ENCODE assay signal across 26 cellular contexts in the genomic region with DNA sequence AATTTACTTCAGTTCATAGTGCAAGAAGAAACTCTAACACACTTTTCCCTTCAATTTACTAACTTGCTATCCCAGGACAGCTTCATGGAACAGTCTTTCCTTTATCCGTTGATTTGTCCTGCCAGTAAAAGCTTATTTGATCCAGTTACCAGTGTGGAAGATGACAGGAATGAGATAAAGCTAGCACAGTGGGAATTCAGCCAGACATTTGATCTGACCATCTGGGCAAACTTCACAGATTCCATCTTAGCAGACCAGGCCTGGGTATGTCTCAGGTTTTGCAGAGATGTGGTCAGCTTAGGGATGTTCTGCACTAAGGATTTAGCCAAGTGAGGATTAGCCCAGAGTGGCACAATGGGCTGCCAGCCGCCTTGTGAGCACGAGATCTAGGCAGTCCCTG. TPM values are rescaled to one million over a fixed set of nuclear protein-coding genes. Genes with fewer than 3 reads are reported as not detected.
"Had no signal": no experiment of that assay in that cellular context is flagged by ENCODE, and none has a peak within 500 bp of the region (broad histone marks: within the 10 kb centered on the region; RNA-seq: fewer than 3 reads in every experiment).

No MANE protein-coding gene starts in this region.

- H3K9me3 ChIP-seq: Peyer's patch, SJSA1 had no signal

- DNase-seq: activated CD4-positive, alpha-beta memory T cell treated with anti-CD3 and anti-CD28 coated beads, Interleukin-2, amount 10 ng/mL, durations not matched to agents 7 days and 5 days; activated CD4-positive, alpha-beta T cell treated with anti-CD3 and anti-CD28 coated beads for 36 hours; activated CD4-positive, alpha-beta T cell treated with anti-CD3 and anti-CD28 coated beads, Interleukin-2, amount 50 U/mL, for 1 hour; activated gamma-delta T cell; activated naive CD4-positive, alpha-beta T cell treated with anti-CD3 and anti-CD28 coated beads for 36 hours; activated T-cell treated with anti-CD3 and anti-CD28 coated beads for 4 hours; activated T-cell treated with anti-CD3 and anti-CD28 coated beads, Interleukin-2, amount 50 U/mL, for 48 hours; amygdala; brain microvascular endothelial cell; NCI-H1092; NCI-H1417; NCI-H1930; NCI-H446; NCI-H526; Peyer's patch; SHP77; T-cell; T-helper 2 cell; T1000 had no signal

- H3K27ac Mint-ChIP-seq: activated CD4-positive, alpha-beta memory T cell treated with anti-CD3 and anti-CD28 coated beads, Interleukin-2, amount 10 ng/mL, durations not matched to agents 7 days and 5 days; activated CD4-positive, alpha-beta T cell treated with anti-CD3 and anti-CD28 coated beads for 36 hours; activated naive CD4-positive, alpha-beta T cell treated with anti-CD3 and anti-CD28 coated beads for 36 hours; activated naive CD8-positive, alpha-beta T cell; activated T-helper 17 cell treated with anti-CD3 and anti-CD28 coated beads, Interleukin-2, amount 50 U/mL, for 72 hours; T-cell had no signal

- H3K9ac ChIP-seq: KMS-11 had no signal

- H3K4me3 ChIP-seq: cardiac muscle cell, Peyer's patch, SJSA1 had no signal

- ATAC-seq: activated CD4-positive, alpha-beta T cell treated with anti-CD3 and anti-CD28 coated beads for 36 hours; activated T-helper 17 cell treated with anti-CD3 and anti-CD28 coated beads, Interleukin-2, amount 50 U/mL, for 72 hours; T-cell had no signal

- H3K36me3 Mint-ChIP-seq: activated naive CD8-positive, alpha-beta T cell; T-cell had no signal

- H3K36me3 ChIP-seq: brain microvascular endothelial cell, cardiac muscle cell, Peyer's patch, SJSA1 had no signal

- H3K9me3 Mint-ChIP-seq: activated CD4-positive, alpha-beta memory T cell treated with anti-CD3 and anti-CD28 coated beads, Interleukin-2, amount 10 ng/mL, durations not matched to agents 7 days and 5 days; activated naive CD4-positive, alpha-beta T cell treated with anti-CD3 and anti-CD28 coated beads for 36 hours; activated T-helper 17 cell treated with anti-CD3 and anti-CD28 coated beads, Interleukin-2, amount 50 U/mL, for 72 hours; T-cell had no signal

- H3K27ac ChIP-seq: brain microvascular endothelial cell, cardiac muscle cell, KMS-11, Peyer's patch, RWPE1, SJSA1 had no signal

- H3K27me3 ChIP-seq: brain microvascular endothelial cell, cardiac muscle cell, Peyer's patch had no signal

- H3K4me3 Mint-ChIP-seq: activated CD4-positive, alpha-beta memory T cell treated with anti-CD3 and anti-CD28 coated beads, Interleukin-2, amount 10 ng/mL, durations not matched to agents 7 days and 5 days; activated CD4-positive, alpha-beta T cell treated with anti-CD3 and anti-CD28 coated beads for 36 hours; activated naive CD4-positive, alpha-beta T cell treated with anti-CD3 and anti-CD28 coated beads for 36 hours; activated naive CD8-positive, alpha-beta T cell; activated T-helper 17 cell treated with anti-CD3 and anti-CD28 coated beads, Interleukin-2, amount 50 U/mL, for 72 hours; T-cell had no signal

- H3K4me1 ChIP-seq: Peyer's patch, SJSA1 had no signal

- H3K4me2 ChIP-seq: KMS-11 had no signal

RNA-seq across cellular contexts. Expression of gene CEMIP, which starts 19.7 kb away (rescaled TPM):
- total RNA-seq: activated CD4-positive, alpha-beta memory T cell treated with anti-CD3 and anti-CD28 coated beads, Interleukin-2, amount 10 ng/mL, durations not matched to agents 7 days and 5 days; activated CD8-positive, alpha-beta memory T cell treated with anti-CD3 and anti-CD28 coated beads for 36 hours; activated naive CD4-positive, alpha-beta T cell treated with anti-CD3 and anti-CD28 coated beads for 36 hours had no signal
